Comparison of ENCODE assay signal across 8 cellular contexts in genomic region chr19:45584332-45585157, GRCh38. TPM values are rescaled to one million over a fixed set of nuclear protein-coding genes. Genes with fewer than 3 reads are reported as not detected.
A peak's percentile ranks its signal among the peaks of the same experiment; 100 is the strongest.
DNase-seq lines count a peak whose midpoint lies in the region; FAIRE-seq and TF ChIP-seq lines count a peak whose summit lies in the region.

TSS of gene OPA3 (minus strand) at chr19:45584802. CDS start at chr19:45584764, 38 bp downstream.

- H4K8ac ChIP-seq in neuronal stem cell (ENCODE audit: low read depth, low read length): no peak within 1 kb of the TSS

- no peaks in the 10 kb centered on the region for H3K9me3 Mint-ChIP-seq in activated naive CD4-positive, alpha-beta T cell treated with anti-CD3 and anti-CD28 coated beads for 36 hours

- no peak within 1 kb of the TSS for H3K14ac ChIP-seq in neuronal stem cell (ENCODE audit: low read length)

- H3K27ac Mint-ChIP-seq in activated naive CD4-positive, alpha-beta T cell treated with anti-CD3 and anti-CD28 coated beads for 36 hours: peak within 1 kb of the TSS; percentile 98

- intact Hi-C loops in activated naive CD4-positive, alpha-beta T cell treated with anti-CD3 and anti-CD28 coated beads for 36 hours (cut with micrococcal nuclease): loop anchor here (1.0 to 10.0 kb wide), 14 partner anchors 26 to 582 kb away; partner anchors contain the start of genes DMWD, ERCC2, FBXO46 and FOXA3

- H2BK120ac ChIP-seq in neuronal stem cell (ENCODE audit: low read depth, low read length): no peak within 1 kb of the TSS

- H3K27ac ChIP-seq in neuronal stem cell (replicated peaks; ENCODE audit: low read length) (peak within 1 kb of the TSS; percentile 93), substantia nigra (ENCODE audit: low read depth, low read length, poor library complexity, severe bottlenecking) (peak within 1 kb of the TSS; percentile 92)

- no peak within 1 kb of the TSS for H2BK12ac ChIP-seq in neuronal stem cell (ENCODE audit: low read length)

- H3K23ac ChIP-seq in neuronal stem cell (ENCODE audit: low read depth, low read length, poor library complexity): peak within 1 kb of the TSS; percentile 96

- H3K36me3 Mint-ChIP-seq in activated naive CD4-positive, alpha-beta T cell treated with anti-CD3 and anti-CD28 coated beads for 36 hours (ENCODE audit: low read depth): peaks cover 6% of the 10 kb centered on the region

- peak within 1 kb of the TSS; percentile 93 for H2AFZ ChIP-seq in neuronal stem cell (ENCODE audit: low read length)

- H3K4me3 Mint-ChIP-seq in activated naive CD4-positive, alpha-beta T cell treated with anti-CD3 and anti-CD28 coated beads for 36 hours: peak within 1 kb of the TSS; percentile 89

- H3K4me1 ChIP-seq in neuronal stem cell (ENCODE audit: control insufficient read depth in 2 of 2, insufficient read depth in 1 of 2, low read depth in 1 of 2, low read length in 2 of 2): no peaks in the 10 kb centered on the region

- H2AK5ac ChIP-seq in neuronal stem cell (ENCODE audit: low read depth, low read length): peak within 1 kb of the TSS; percentile 1

- peak within 1 kb of the TSS; percentile 99 for H2BK5ac ChIP-seq in neuronal stem cell (ENCODE audit: low read length)

- no peak within 1 kb of the TSS for H3K4ac ChIP-seq in neuronal stem cell (ENCODE audit: low read length)

- no CpG with 5 or more reads among the region's 63 CpGs for WGBS in neuronal stem cell (ENCODE audit: extremely low coverage in 2 of 2, insufficient read length in 2 of 2, insufficient replicate concordance in 1 of 2), 2 donors

- H2BK15ac ChIP-seq in neuronal stem cell (ENCODE audit: low read length): no peak within 1 kb of the TSS

- H3K4me3 ChIP-seq in HFF-Myc (replicated peaks; ENCODE audit: low read depth, low read length): peak within 1 kb of the TSS; percentile 88
- H3K4me3 ChIP-seq in neuronal stem cell (ENCODE audit: low read length in 2 of 2): peak within 1 kb of the TSS; percentile 78 to 92

- peaks cover 3% of the 10 kb centered on the region for H3K27me3 Mint-ChIP-seq in activated naive CD4-positive, alpha-beta T cell treated with anti-CD3 and anti-CD28 coated beads for 36 hours (ENCODE audit: low read depth)

- no peak for TF ChIP-seq CTCF in HFF-Myc (IDR thresholded peaks at IDR 0.05; ENCODE audit: low read depth, low read length, missing control alignments)

- peak; percentile 98 for FAIRE-seq in frontal cortex (lab: Jason Lieb, UNC)

- H3K9ac ChIP-seq in neuronal stem cell (ENCODE audit: low read depth, low read length, poor library complexity): peak within 1 kb of the TSS; percentile 96

- peak within 1 kb of the TSS; percentile 66 for H3K4me2 ChIP-seq in neuronal stem cell (ENCODE audit: insufficient read depth, low read length, poor library complexity, severe bottlenecking)

- H3K79me1 ChIP-seq in neuronal stem cell (ENCODE audit: low read depth, low read length): peaks cover 4% of the 10 kb centered on the region

- no peak within 1 kb of the TSS for H4K91ac ChIP-seq in neuronal stem cell (ENCODE audit: low read depth, low read length, poor library complexity)

- no peaks in the 10 kb centered on the region for H3K9me3 ChIP-seq in neuronal stem cell (replicated peaks in 1 of 2; ENCODE audit: control insufficient read depth in 2 of 2, insufficient read depth in 1 of 2, low read depth in 1 of 2, low read length in 2 of 2)

- H3K18ac ChIP-seq in neuronal stem cell (ENCODE audit: low read length): peak within 1 kb of the TSS; percentile 100

- H3K4me1 Mint-ChIP-seq in activated naive CD4-positive, alpha-beta T cell treated with anti-CD3 and anti-CD28 coated beads for 36 hours (ENCODE audit: low read depth): peaks cover 14% of the 10 kb centered on the region

- H3K27me3 ChIP-seq in neuronal stem cell (ENCODE audit: control insufficient read depth in 3 of 3, insufficient read depth in 3 of 3, low read depth in 1 of 3, low read length in 3 of 3): no peaks in the 10 kb centered on the region

- H3K36me3 ChIP-seq in neuronal stem cell (replicated peaks in 1 of 2; ENCODE audit: control insufficient read depth in 2 of 2, insufficient read depth in 2 of 2, low read length in 2 of 2): peaks cover 0 to 3% of the 10 kb centered on the region in 2 donors

- DNase-seq in GM03348 (ENCODE audit: low spot score) (peak; percentile 97), HFF-Myc (ENCODE audit: extremely low read depth, low read depth) (peak; percentile 100), NAMALWA (ENCODE audit: low spot score) (peak; percentile 100), SK-N-DZ (ENCODE audit: low spot score) (peak; percentile 99), frontal cortex (ENCODE audit: low spot score in 2 of 2) (peak; percentile 96 to 97), neuronal stem cell (ENCODE audit: low spot score) (peak; percentile 99), substantia nigra (lab: John Stamatoyannopoulos, UW) (peak; percentile 88 to 100 (median 99))
- DNase-seq in activated naive CD4-positive, alpha-beta T cell treated with anti-CD3 and anti-CD28 coated beads for 36 hours: peak; percentile 100

- CTCF ChIA-PET in activated naive CD4-positive, alpha-beta T cell treated with anti-CD3 and anti-CD28 coated beads for 36 hours (lab: Charles Lee): interaction anchor here (1.0 to 1.9 kb wide), 5 partner anchors 27 to 100 kb away, joined by 3 to 8 read pairs (median 4); no protein-coding TSS in a partner anchor

RNA-seq across cellular contexts. Expression of gene OPA3, which starts in this region (rescaled TPM):
- 5.4 and 8.4 TPM in 2 replicates for polyA plus RNA-seq in SK-N-DZ (2014; cell fraction: cytosol; rRNA removed)
- polyA plus RNA-seq in SK-N-DZ (2014; cell fraction: nucleus; rRNA removed): 1.9 and 4.6 TPM in 2 replicates
- total RNA-seq in activated naive CD4-positive, alpha-beta T cell treated with anti-CD3 and anti-CD28 coated beads for 36 hours: 10 to 100 TPM; 12.4 to 12.7 TPM
- 1.6 TPM for total RNA-seq in frontal cortex
- polyA plus RNA-seq in neuronal stem cell (2013, experiment 1 of 2): 6.8 TPM
- 7.3 TPM for polyA plus RNA-seq in neuronal stem cell (2013, experiment 2 of 2)

Comparison
In these comparisons a context has a peak if more than half of its experiments do, and no peak if none do; other contexts are left out.
1. Peak in every context shown above with its lines: DNase-seq, H3K4me3 ChIP-seq and H3K27ac ChIP-seq.